14 cellular contexts compared by ENCODE assay signal in the genomic region with DNA sequence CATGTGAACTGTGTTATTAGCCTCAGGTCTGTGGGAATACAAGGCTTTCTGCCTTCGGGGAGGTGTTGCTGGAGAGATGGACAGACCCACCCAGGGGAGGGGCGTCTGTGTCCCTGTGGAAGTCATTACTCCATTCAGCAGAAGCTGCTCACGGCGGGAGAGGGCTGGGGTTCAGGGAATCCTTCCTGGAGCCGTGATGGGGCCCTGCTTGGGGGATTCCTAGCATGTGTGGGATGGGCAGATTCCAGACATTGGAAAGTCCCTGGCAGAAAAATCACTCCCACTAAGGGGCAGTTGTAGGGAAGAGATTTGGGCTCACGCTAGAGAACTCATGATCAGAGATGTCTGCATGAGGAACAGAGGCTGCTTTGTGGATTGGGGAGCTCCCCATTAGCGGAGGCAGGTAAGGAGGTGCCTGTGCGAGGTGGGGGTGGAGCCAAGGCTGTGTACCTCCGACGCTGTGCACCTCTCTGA. TPM values are rescaled to one million over a fixed set of nuclear protein-coding genes. Genes with fewer than 3 reads are reported as not detected.
DNase-seq lines count a peak whose midpoint lies in the region; ATAC-seq and TF ChIP-seq lines count a peak whose summit lies in the region.
"Had no signal": no experiment of that assay in that cellular context is flagged by ENCODE, and none has a peak within 500 bp of the region (broad histone marks: within the 10 kb centered on the region; RNA-seq: fewer than 3 reads in every experiment).

No MANE protein-coding gene starts in this region.

- H3K4me1 ChIP-seq in adipocyte (ENCODE audit: control insufficient read depth, insufficient read depth, low read length) (peaks cover 26% of the 10 kb centered on the region), ovary (ENCODE audit: insufficient read depth) (peaks cover 16% of the 10 kb centered on the region)

- H3K27me3 ChIP-seq in adipocyte (replicated peaks; ENCODE audit: control insufficient read depth, insufficient read depth, low read length): no peaks in the 10 kb centered on the region
- H3K27me3 ChIP-seq in ovary: no peaks in the 10 kb centered on the region

- no peak for TF ChIP-seq POLR2A in ovary (IDR thresholded peaks at IDR 0.05)

- TF ChIP-seq EP300 in ovary (IDR thresholded peaks at IDR 0.05): no peak

- H3K27ac ChIP-seq in ovary: peak overlapping the region in 1 of 2 donors; percentile 35

- no peaks in the 10 kb centered on the region for H3K27me3 Mint-ChIP-seq in activated T-cell treated with anti-CD3 and anti-CD28 coated beads, Interleukin-2, amount 50 U/mL, for 4 hours (ENCODE audit: low read depth)

- H3K4me1 Mint-ChIP-seq in activated T-cell treated with anti-CD3 and anti-CD28 coated beads, Interleukin-2, amount 50 U/mL, for 4 hours (ENCODE audit: low read depth): no peaks in the 10 kb centered on the region

- TF ChIP-seq CTCF in fibroblast of the aortic adventitia (IDR thresholded peaks at IDR 0.05; ENCODE audit: insufficient read depth, low read length): no peak
- no peak for TF ChIP-seq CTCF in ovary (IDR thresholded peaks at IDR 0.05)

- H3K36me3 Mint-ChIP-seq in activated T-cell treated with anti-CD3 and anti-CD28 coated beads, Interleukin-2, amount 50 U/mL, for 4 hours (ENCODE audit: insufficient read depth): no peaks in the 10 kb centered on the region
- H3K36me3 Mint-ChIP-seq: natural killer cell treated with Interleukin-12 subunit alpha and Interleukin-12 subunit beta and Interleukin-15 and Interleukin-18, amount 100 ng/mL, for 72 hours had no signal

- 7 to 12% (median 9%) methylated on average over 10 of the region's 10 CpGs for WGBS in ovary, 3 donors

- no peak overlapping the region for H3K4me3 Mint-ChIP-seq in activated T-cell treated with anti-CD3 and anti-CD28 coated beads, Interleukin-2, amount 50 U/mL, for 4 hours
- H3K4me3 Mint-ChIP-seq: activated naive CD4-positive, alpha-beta T cell treated with anti-CD3 and anti-CD28 coated beads for 36 hours; natural killer cell treated with Interleukin-12 subunit alpha and Interleukin-12 subunit beta and Interleukin-15 and Interleukin-18, amount 100 ng/mL, for 72 hours had no signal

- H3K4me3 ChIP-seq in adipocyte (ENCODE audit: low read length): peak overlapping the region; percentile 69
- H3K4me3 ChIP-seq in fibroblast of the aortic adventitia (ENCODE audit: low read depth, low read length): peak overlapping the region; percentile 44
- H3K4me3 ChIP-seq in ovary: no peak overlapping the region

- peak overlapping the region; percentile 68 for H3K9ac ChIP-seq in adipocyte (ENCODE audit: low read length)

- H3K9me3 Mint-ChIP-seq in activated T-cell treated with anti-CD3 and anti-CD28 coated beads, Interleukin-2, amount 50 U/mL, for 4 hours: no peaks in the 10 kb centered on the region
- H3K9me3 Mint-ChIP-seq: activated naive CD4-positive, alpha-beta T cell treated with anti-CD3 and anti-CD28 coated beads for 36 hours; natural killer cell treated with Interleukin-12 subunit alpha and Interleukin-12 subunit beta and Interleukin-15 and Interleukin-18, amount 100 ng/mL, for 72 hours had no signal

- intact Hi-C loops in ovary (cut with DNase I): no loop called here

- H3K9me3 ChIP-seq in adipocyte (ENCODE audit: control insufficient read depth, low read length) (no peaks in the 10 kb centered on the region), ovary (no peaks in the 10 kb centered on the region)

- ATAC-seq in HG02798 (IDR thresholded peaks at IDR 0.05; ENCODE audit: poor library complexity, unreplicated experiment) (no peak), HG02973 (IDR thresholded peaks at IDR 0.05; ENCODE audit: unreplicated experiment) (no peak)
- ATAC-seq in activated T-cell treated with anti-CD3 and anti-CD28 coated beads, Interleukin-2, amount 50 U/mL, for 4 hours: no peak

- H3K36me3 ChIP-seq in adipocyte (ENCODE audit: control insufficient read depth, insufficient read depth, low read length, severe bottlenecking) (no peaks in the 10 kb centered on the region), ovary (no peaks in the 10 kb centered on the region)

- peak; percentile 74 for DNase-seq in A172 (ENCODE audit: low spot score)
- peak; percentile 82 for DNase-seq in adipocyte (ENCODE audit: low read depth)
- peak; percentile 88 for DNase-seq in fibroblast of the aortic adventitia (ENCODE audit: low read depth)
- peak; percentile 44 to 69 (median 52) for DNase-seq in ovary
- DNase-seq in activated T-cell treated with anti-CD3 and anti-CD28 coated beads, Interleukin-2, amount 50 U/mL, for 4 hours: no peak
- DNase-seq in NCI-H526 (lab: John Stamatoyannopoulos, UW): no peak
- DNase-seq: ACHN; activated CD4-positive, CD25-positive, alpha-beta regulatory T cell; activated naive CD4-positive, alpha-beta T cell treated with anti-CD3 and anti-CD28 coated beads for 36 hours; NCI-H1105; OCI-M1 had no signal

RNA-seq across cellular contexts. Expression of a gene that starts 56.3 kb away (rescaled TPM):
- 7.8 and 10.5 TPM in 2 replicates for total RNA-seq in A172 (2014; rRNA removed; shearing (Covaris generic))
- total RNA-seq in fibroblast of the aortic adventitia (ENCODE audit: low replicate concordance): 3.4 and 10.9 TPM in 2 replicates
- total RNA-seq in ovary: 1 to 10 TPM in 6 of 7 donors, under 1 TPM in 1; 0.91 to 4.0 (median 1.9) TPM
- polyA plus RNA-seq in ovary: 1 to 10 TPM in 1 of 2 donors, under 1 TPM in 1; 0.88 to 1.8 TPM
- under 1 TPM; 0.13 to 0.24 (median 0.13) TPM for total RNA-seq in activated T-cell treated with anti-CD3 and anti-CD28 coated beads, Interleukin-2, amount 50 U/mL, for 4 hours
- total RNA-seq: activated naive CD4-positive, alpha-beta T cell treated with anti-CD3 and anti-CD28 coated beads for 36 hours had no signal

Comparison
In these comparisons a context has a peak if more than half of its experiments do, and no peak if none do; other contexts are left out.
1. DNase-seq: peak in A172 (single experiment), adipocyte (single experiment), fibroblast of the aortic adventitia (single experiment) and ovary (5 of 5); none in activated T-cell treated with anti-CD3 and anti-CD28 coated beads, Interleukin-2, amount 50 U/mL, for 4 hours (single experiment) and NCI-H526 (0 of 2).